In genomic region chr3:46214751-46215352, GRCh38 we compare ENCODE assay signal across 11 cellular contexts. TPM values are rescaled to one million over a fixed set of nuclear protein-coding genes. Genes with fewer than 3 reads are reported as not detected.
DNase-seq lines count a peak whose midpoint lies in the region; ATAC-seq, FAIRE-seq and TF ChIP-seq lines count a peak whose summit lies in the region.
"Had no signal": no experiment of that assay in that cellular context is flagged by ENCODE, and none has a peak within 500 bp of the region (broad histone marks: within the 10 kb centered on the region; RNA-seq: fewer than 3 reads in every experiment).

No MANE protein-coding gene starts in this region.

- no peaks in the 10 kb centered on the region for H3K79me2 ChIP-seq in keratinocyte (ENCODE audit: control insufficient read depth, insufficient read depth, low read length)

- H4K20me1 ChIP-seq in keratinocyte (ENCODE audit: control insufficient read depth, extremely low read depth, insufficient read depth, low read length) = no peaks in the 10 kb centered on the region

- H3K9ac ChIP-seq in keratinocyte (ENCODE audit: control insufficient read depth, extremely low read depth, insufficient read depth, low read length) = no peak overlapping the region

- CTCF ChIA-PET in HEK293T (lab: Yijun Ruan, JAX) = interaction anchor here (0.9 kb wide), 1 partner anchor 160 kb away, joined by 3 read pairs; no protein-coding TSS in a partner anchor

- dilution Hi-C loops in keratinocyte (cut with MboI; ENCODE audit: extremely low pct_ligation_motif_present, low sequenced_read_pairs) = no loop called here

- no peak overlapping the region for H3K4me3 ChIP-seq in keratinocyte (ENCODE audit: control insufficient read depth in 2 of 3, extremely low read depth in 1 of 3, insufficient read depth in 2 of 3, low read depth in 1 of 3, low read length in 3 of 3)
- H3K4me3 ChIP-seq: adrenal gland had no signal

- H3K4me1 ChIP-seq in keratinocyte (ENCODE audit: control insufficient read depth, extremely low read depth, insufficient read depth, low read length) = no peaks in the 10 kb centered on the region
- H3K4me1 ChIP-seq: adrenal gland had no signal

- no peak for FAIRE-seq in keratinocyte (lab: Jason Lieb, UNC)

- intact Hi-C loops in cardiac septum (cut with DNase I) = no loop called here
- intact Hi-C loops in left colon (cut with DNase I, micrococcal nuclease) = no loop called here

- H3K27ac ChIP-seq in keratinocyte (ENCODE audit: control insufficient read depth, insufficient read depth, low read length) = no peak overlapping the region
- H3K27ac ChIP-seq: adrenal gland had no signal

- POLR2A ChIA-PET in HEK293T (lab: Yijun Ruan, JAX) = no interaction called here

- H3K9me3 ChIP-seq in keratinocyte (ENCODE audit: control insufficient read depth, low read depth, low read length) = no peaks in the 10 kb centered on the region
- H3K9me3 ChIP-seq: adrenal gland had no signal

- peak; percentile 46 to 61 (median 46) for TF ChIP-seq CTCF in keratinocyte (optimal IDR thresholded peaks at IDR 0.05 in 1 of 3, IDR thresholded peaks at IDR 0.05 in 1 of 3, conservative IDR thresholded peaks at IDR 0.05 in 1 of 3; ENCODE audit: extremely low read depth in 1 of 3, insufficient read depth in 2 of 3, low read length in 3 of 3)

- H3K4me2 ChIP-seq in keratinocyte (ENCODE audit: control insufficient read depth, extremely low read depth, insufficient read depth, low read depth, low read length) = no peak overlapping the region

- peaks cover 6% of the 10 kb centered on the region for H3K27me3 ChIP-seq in keratinocyte (ENCODE audit: control insufficient read depth, extremely low read depth, insufficient read depth, low read length)

- H3K9me1 ChIP-seq in keratinocyte (ENCODE audit: control insufficient read depth, extremely low read depth, insufficient read depth, low read length) = no peaks in the 10 kb centered on the region

- no peak overlapping the region for H2AFZ ChIP-seq in keratinocyte (ENCODE audit: control insufficient read depth, low read length)

- no peak for ATAC-seq in left colon
- ATAC-seq: left cardiac atrium had no signal

- peak; percentile 38 for DNase-seq in DMS79 (lab: John Stamatoyannopoulos, UW)
- DNase-seq in HEK293T (ENCODE audit: extremely low spot score) = peak; percentile 40
- DNase-seq in OCI-M1 (lab: John Stamatoyannopoulos, UW) = peak; percentile 77
- DNase-seq in keratinocyte (ENCODE audit: low read depth, low spot score) = no peak
- no peak for DNase-seq in activated T-cell treated with anti-CD3 and anti-CD28 coated beads, Interleukin-2, amount 50 U/mL, for 1 hour
- no peak for DNase-seq in cardiac septum (ENCODE audit: low spot score)
- DNase-seq in SHP77 treated with DMSO at 0.1 percent for 48 hours (lab: John Stamatoyannopoulos, UW) = no peak
- DNase-seq in left colon = no peak
- DNase-seq: adrenal gland, left cardiac atrium had no signal

- no peaks in the 10 kb centered on the region for H3K36me3 ChIP-seq in keratinocyte (ENCODE audit: control insufficient read depth in 2 of 2, extremely low read depth in 1 of 2, insufficient read depth in 2 of 2, low read length in 2 of 2)
- H3K36me3 ChIP-seq: adrenal gland had no signal

TF ChIP-seq in HEK293T, 16 proteins besides CTCF, POLR2A, EP300 and RAD21:
- no peak for TF ChIP-seq ELF4 (IDR thresholded peaks at IDR 0.05)
- TF ChIP-seq L3MBTL2 (conservative IDR thresholded peaks at IDR 0.05) = no peak
- no peak for TF ChIP-seq BHLHE40 (IDR thresholded peaks at IDR 0.05; ENCODE audit: borderline replicate concordance)
- TF ChIP-seq SP1 (IDR thresholded peaks at IDR 0.05) = no peak
- no peak for TF ChIP-seq FOXM1 (IDR thresholded peaks at IDR 0.05; ENCODE audit: borderline replicate concordance)
- TF ChIP-seq NFRKB (IDR thresholded peaks at IDR 0.05) = no peak
- no peak for TF ChIP-seq TARDBP (IDR thresholded peaks at IDR 0.05)
- TF ChIP-seq HDGF (IDR thresholded peaks at IDR 0.05; ENCODE audit: borderline replicate concordance) = no peak
- TF ChIP-seq ARNT (IDR thresholded peaks at IDR 0.05) = no peak
- no peak for TF ChIP-seq LEF1 (IDR thresholded peaks at IDR 0.05; ENCODE audit: borderline replicate concordance)
- TF ChIP-seq FOXK2 (IDR thresholded peaks at IDR 0.05) = no peak
- no peak for TF ChIP-seq CTBP1 (IDR thresholded peaks at IDR 0.05; ENCODE audit: borderline replicate concordance)
- TF ChIP-seq SUZ12 (IDR thresholded peaks at IDR 0.05) = no peak
- TF ChIP-seq PKNOX1 (IDR thresholded peaks at IDR 0.05) = no peak
- TF ChIP-seq FOXA1 (IDR thresholded peaks at IDR 0.05) = no peak
- no peak for TF ChIP-seq ZNF384 (IDR thresholded peaks at IDR 0.05)

RNA-seq across cellular contexts. Expression of gene CCR1, which starts 6.7 kb away (rescaled TPM):
- polyA plus RNA-seq in keratinocyte = 0.03 TPM in 1 of 3 replicates, not detected in the others
- polyA plus RNA-seq in keratinocyte (2011; ENCODE audit: low read depth) = not detected
- polyA plus RNA-seq in keratinocyte (2011; cell fraction: cytosol; rRNA removed) = not detected in 2 replicates
- not detected in 2 replicates for polyA plus RNA-seq in keratinocyte (2011; cell fraction: nucleus; rRNA removed)
- not detected in 2 replicates for polyA plus RNA-seq in keratinocyte (2012; ENCODE audit: low replicate concordance)
- not detected in 3 replicates for polyA minus RNA-seq in keratinocyte
- polyA minus RNA-seq in keratinocyte (2011; cell fraction: cytosol; rRNA and poly(A)+ RNA removed) = not detected
- polyA minus RNA-seq in keratinocyte (2011; cell fraction: nucleus; rRNA and poly(A)+ RNA removed) = not detected in 2 replicates
- total RNA-seq in cardiac septum (3.2 TPM), left colon (1 to 10 TPM; 1.3 to 4.5 TPM)

RNA-seq across cellular contexts. Expression of gene CCR3, which starts 27.4 kb away (rescaled TPM):
- polyA plus RNA-seq in keratinocyte = 0.16 to 0.84 TPM (median 0.17 TPM) in 3 replicates
- not detected for polyA plus RNA-seq in keratinocyte (2011; ENCODE audit: low read depth)
- polyA plus RNA-seq in keratinocyte (2011; cell fraction: cytosol; rRNA removed) = 0.12 and 0.33 TPM in 2 replicates
- polyA plus RNA-seq in keratinocyte (2011; cell fraction: nucleus; rRNA removed) = 0.73 and 0.85 TPM in 2 replicates
- 0.35 TPM in 1 of 2 replicates, not detected in the other for polyA plus RNA-seq in keratinocyte (2012; ENCODE audit: low replicate concordance)
- polyA minus RNA-seq in keratinocyte = 0.19 to 2.1 TPM in 2 of 3 replicates, not detected in the other
- not detected for polyA minus RNA-seq in keratinocyte (2011; cell fraction: cytosol; rRNA and poly(A)+ RNA removed)
- 0.31 and 0.42 TPM in 2 replicates for polyA minus RNA-seq in keratinocyte (2011; cell fraction: nucleus; rRNA and poly(A)+ RNA removed)
- total RNA-seq in cardiac septum (not detected), left colon (under 1 TPM in 1 of 2 donors, not detected in 1; 0.28 TPM)
- total RNA-seq: adrenal gland, left cardiac atrium, NCI-H460 had no signal

Comparison
In these comparisons a context has a peak if more than half of its experiments do, and no peak if none do; other contexts are left out.
1. DNase-seq: peak in DMS79 (single experiment), HEK293T (single experiment) and OCI-M1 (single experiment); none in keratinocyte (single experiment), activated T-cell treated with anti-CD3 and anti-CD28 coated beads, Interleukin-2, amount 50 U/mL, for 1 hour (single experiment), cardiac septum (single experiment), SHP77 treated with DMSO at 0.1 percent for 48 hours (single experiment) and left colon (0 of 2).